ENCODE assay signal across 1 cellular context in genomic region chr19:54312436-54313362, GRCh38.
TF ChIP-seq lines count a peak whose summit lies in the region.

Gene LILRA5 (minus strand): TSS chr19:54313166. CDS start chr19:54313019, 147 bp downstream.

TF ChIP-seq in GM23338, 12 proteins besides CTCF, POLR2A, EP300 and RAD21 (continued from another document):
- TF ChIP-seq ZNF462 (CRISPR knock-in tag; IDR thresholded peaks at IDR 0.05) (no peak), ZNF331 (CRISPR knock-in tag; IDR thresholded peaks at IDR 0.05; ENCODE audit: low read depth) (no peak), JUNB (IDR thresholded peaks at IDR 0.05; ENCODE audit: unreplicated experiment) (no peak), EZH2 (IDR thresholded peaks at IDR 0.05; ENCODE audit: low read depth, unreplicated experiment) (no peak), POLR2AphosphoS5 (IDR thresholded peaks at IDR 0.05; ENCODE audit: low read depth) (no peak), CREB1 (CRISPR knock-in tag; IDR thresholded peaks at IDR 0.05; ENCODE audit: low read depth) (no peak)
